8 cellular contexts compared by ENCODE assay signal in genomic region chr1:70355111-70355407, GRCh38. TPM values are rescaled to one million over a fixed set of nuclear protein-coding genes. Genes with fewer than 3 reads are reported as not detected.
DNase-seq lines count a peak whose midpoint lies in the region; ATAC-seq, FAIRE-seq and TF ChIP-seq lines count a peak whose summit lies in the region.

No MANE protein-coding gene starts in this region.

- no peak for TF ChIP-seq CTCF in right atrium auricular region (IDR thresholded peaks at IDR 0.05)
- TF ChIP-seq CTCF in bronchial epithelial cell (IDR thresholded peaks at IDR 0.05; ENCODE audit: insufficient read depth, low read length, severe bottlenecking): no peak
- no peak for TF ChIP-seq CTCF in vagina (IDR thresholded peaks at IDR 0.05)

- H3K27me3 ChIP-seq in right atrium auricular region (no peaks in the 10 kb centered on the region), bronchial epithelial cell (ENCODE audit: control insufficient read depth, insufficient read depth, low read length) (no peaks in the 10 kb centered on the region), mononuclear cell (ENCODE audit: insufficient read depth, low read length) (no peaks in the 10 kb centered on the region), vagina (no peaks in the 10 kb centered on the region)

- FAIRE-seq in bronchial epithelial cell (lab: Jason Lieb, UNC): no peak
- no peak for FAIRE-seq in GM12892 (lab: Jason Lieb, UNC)

- H3K9me3 ChIP-seq in right atrium auricular region (no peaks in the 10 kb centered on the region), mononuclear cell (ENCODE audit: low read depth, low read length) (no peaks in the 10 kb centered on the region), vagina (no peaks in the 10 kb centered on the region)

- no peak for DNase-seq in right atrium auricular region (ENCODE audit: low spot score)
- no peak for DNase-seq in left cardiac atrium
- no peak for DNase-seq in bronchial epithelial cell (ENCODE audit: low read depth)
- no peak for DNase-seq in vagina (ENCODE audit: extremely low spot score in 2 of 2)
- no peak for DNase-seq in NCI-H82 (lab: John Stamatoyannopoulos, UW)
- DNase-seq in GM12892 (ENCODE audit: insufficient read length): no peak

- H3K4me1 ChIP-seq in right atrium auricular region: peaks cover 0 to 50% of the 10 kb centered on the region in 2 donors
- H3K4me1 ChIP-seq in mononuclear cell (ENCODE audit: insufficient read depth, low read length): peaks cover 23% of the 10 kb centered on the region
- peaks cover 51% of the 10 kb centered on the region for H3K4me1 ChIP-seq in vagina

- no peak for TF ChIP-seq POLR2A in vagina (IDR thresholded peaks at IDR 0.05)
- no peak for TF ChIP-seq POLR2A in GM12892 (IDR thresholded peaks at IDR 0.05; ENCODE audit: low read depth, low read length)

- H3K4me3 ChIP-seq in right atrium auricular region: peak overlapping the region; percentile 68 to 82
- peak overlapping the region; percentile 98 for H3K4me3 ChIP-seq in bronchial epithelial cell (ENCODE audit: low read depth, low read length)
- peak overlapping the region; percentile 97 for H3K4me3 ChIP-seq in mononuclear cell (ENCODE audit: low read length)
- peak overlapping the region; percentile 71 to 95 for H3K4me3 ChIP-seq in vagina

- intact Hi-C loops in left cardiac atrium (cut with DNase I): no loop called here
- intact Hi-C loops in vagina (cut with DNase I): no loop called here

- ATAC-seq in left cardiac atrium (no peak), HG03135 (IDR thresholded peaks at IDR 0.05; ENCODE audit: unreplicated experiment) (no peak)

- no peaks in the 10 kb centered on the region for H3K36me3 ChIP-seq in right atrium auricular region
- H3K36me3 ChIP-seq in bronchial epithelial cell (ENCODE audit: control insufficient read depth, insufficient read depth, low read length): no peaks in the 10 kb centered on the region
- no peaks in the 10 kb centered on the region for H3K36me3 ChIP-seq in vagina

- H3K27ac ChIP-seq in right atrium auricular region (peak overlapping the region; percentile 88 to 95), vagina (peak overlapping the region; percentile 97)

RNA-seq across cellular contexts. Expression of gene ANKRD13C, which starts 0.5 kb away (rescaled TPM):
- total RNA-seq in right atrium auricular region (10 to 100 TPM in 1 of 2 donors, 1 to 10 TPM in 1; 8.1 to 11.4 TPM), left cardiac atrium (10 to 100 TPM; 10.7 to 15.1 TPM), bronchial epithelial cell (16.1 and 25.1 TPM in 2 replicates), mononuclear cell (43.7 TPM), vagina (27.3 TPM)
- 14.1 TPM for polyA plus RNA-seq in GM12892 (2012; ENCODE audit: missing spikeins)

RNA-seq across cellular contexts. Expression of gene CTH, which starts 56.0 kb away (rescaled TPM):
- 1 to 10 TPM; 1.0 to 1.6 TPM for total RNA-seq in right atrium auricular region
- 1 to 10 TPM; 1.3 to 1.5 TPM for total RNA-seq in left cardiac atrium
- 11.6 and 14.2 TPM in 2 replicates for total RNA-seq in bronchial epithelial cell
- total RNA-seq in mononuclear cell: 1.8 TPM
- 4.2 TPM for total RNA-seq in vagina
- 7.9 TPM for polyA plus RNA-seq in GM12892 (2012; ENCODE audit: missing spikeins)
